Comparison of ENCODE assay signal across 1 cellular context in the genomic region with DNA sequence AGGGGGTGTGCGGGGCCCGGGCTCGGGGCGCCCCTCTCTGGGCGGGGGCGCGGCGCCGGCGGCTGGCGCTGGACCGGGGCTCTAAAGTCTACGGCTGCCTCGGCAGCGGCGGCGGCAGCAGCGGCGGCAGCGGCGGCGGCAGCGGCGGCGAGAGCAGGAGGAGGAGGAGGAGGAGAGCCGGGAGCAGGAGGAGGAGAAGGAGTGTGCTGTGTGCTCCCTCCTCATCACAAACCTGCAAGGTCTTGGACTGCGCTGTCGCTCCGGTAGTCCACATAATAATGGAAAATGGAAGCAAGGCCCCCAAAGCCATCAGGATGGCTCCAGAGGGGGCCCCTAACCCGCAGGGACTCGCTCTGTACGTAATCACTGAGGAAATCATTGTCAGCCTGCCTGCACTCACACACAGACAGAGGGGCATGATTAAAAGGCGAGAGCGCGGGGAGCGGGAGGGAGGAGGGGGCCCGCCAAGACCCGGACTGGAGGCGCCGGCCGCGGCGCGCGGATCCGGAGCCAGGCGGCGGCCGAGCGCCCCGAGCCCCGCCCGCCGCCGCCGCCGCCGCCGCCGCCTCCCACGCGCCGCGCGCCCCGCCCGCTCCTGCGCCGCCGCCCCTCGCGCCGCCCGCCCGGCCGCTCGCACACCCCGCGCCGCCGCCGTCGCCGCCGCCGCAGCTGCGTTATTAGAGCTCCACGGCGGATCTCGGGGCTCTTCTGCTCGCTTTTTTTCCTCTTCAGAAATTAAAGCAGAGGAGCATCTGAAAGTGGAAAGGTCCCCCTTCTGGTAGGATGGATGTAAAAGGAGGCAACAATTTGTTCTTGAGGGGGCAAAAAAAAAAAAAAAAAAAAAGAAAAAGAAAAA.
TF ChIP-seq lines count a peak whose summit lies in the region.

A gene (minus strand): TSS at position 394 of the 856 bp plus-strand sequence. CDS start 1,220 bp downstream, outside the sequence.

TF ChIP-seq in IMR-90, 13 proteins besides CTCF, POLR2A, EP300 and RAD21:
- TF ChIP-seq, protein P1, sequence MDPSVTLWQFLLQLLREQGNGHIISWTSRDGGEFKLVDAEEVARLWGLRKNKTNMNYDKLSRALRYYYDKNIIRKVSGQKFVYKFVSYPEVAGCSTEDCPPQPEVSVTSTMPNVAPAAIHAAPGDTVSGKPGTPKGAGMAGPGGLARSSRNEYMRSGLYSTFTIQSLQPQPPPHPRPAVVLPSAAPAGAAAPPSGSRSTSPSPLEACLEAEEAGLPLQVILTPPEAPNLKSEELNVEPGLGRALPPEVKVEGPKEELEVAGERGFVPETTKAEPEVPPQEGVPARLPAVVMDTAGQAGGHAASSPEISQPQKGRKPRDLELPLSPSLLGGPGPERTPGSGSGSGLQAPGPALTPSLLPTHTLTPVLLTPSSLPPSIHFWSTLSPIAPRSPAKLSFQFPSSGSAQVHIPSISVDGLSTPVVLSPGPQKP (IDR thresholded peaks at IDR 0.05; ENCODE audit: borderline replicate concordance, low read depth, low read length): no peak
- TF ChIP-seq FOS (IDR thresholded peaks at IDR 0.05; ENCODE audit: low read depth, low read length): no peak
- TF ChIP-seq RCOR1 (IDR thresholded peaks at IDR 0.05; ENCODE audit: insufficient replicate concordance, low read length): no peak
- no peak for TF ChIP-seq CEBPB (IDR thresholded peaks at IDR 0.05; ENCODE audit: low read depth, low read length)
- no peak for TF ChIP-seq CHD1 (IDR thresholded peaks at IDR 0.05; ENCODE audit: low read depth, low read length)
- no peak for TF ChIP-seq BHLHE40 (IDR thresholded peaks at IDR 0.05; ENCODE audit: low read depth, low read length)
- TF ChIP-seq MAFK (IDR thresholded peaks at IDR 0.05; ENCODE audit: low read depth, low read length): no peak
- TF ChIP-seq RFX5 (IDR thresholded peaks at IDR 0.05; ENCODE audit: low read depth, low read length): no peak
- TF ChIP-seq MAZ (IDR thresholded peaks at IDR 0.05; ENCODE audit: borderline replicate concordance, low read depth, low read length): peak; percentile 94
- TF ChIP-seq MXI1 (IDR thresholded peaks at IDR 0.05; ENCODE audit: borderline replicate concordance, low read depth, low read length): no peak; the same call in 1 of the 2 replicates
- no peak for TF ChIP-seq NFE2L2 (IDR thresholded peaks at IDR 0.05; ENCODE audit: low read depth, low read length)
- peak; percentile 59 for TF ChIP-seq SMC3 (IDR thresholded peaks at IDR 0.05; ENCODE audit: low read depth, low read length)
- TF ChIP-seq, protein P2, sequence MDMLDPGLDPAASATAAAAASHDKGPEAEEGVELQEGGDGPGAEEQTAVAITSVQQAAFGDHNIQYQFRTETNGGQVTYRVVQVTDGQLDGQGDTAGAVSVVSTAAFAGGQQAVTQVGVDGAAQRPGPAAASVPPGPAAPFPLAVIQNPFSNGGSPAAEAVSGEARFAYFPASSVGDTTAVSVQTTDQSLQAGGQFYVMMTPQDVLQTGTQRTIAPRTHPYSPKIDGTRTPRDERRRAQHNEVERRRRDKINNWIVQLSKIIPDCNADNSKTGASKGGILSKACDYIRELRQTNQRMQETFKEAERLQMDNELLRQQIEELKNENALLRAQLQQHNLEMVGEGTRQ (IDR thresholded peaks at IDR 0.05; ENCODE audit: low read depth, low read length): no peak
